9 cellular contexts compared by ENCODE assay signal in the genomic region with DNA sequence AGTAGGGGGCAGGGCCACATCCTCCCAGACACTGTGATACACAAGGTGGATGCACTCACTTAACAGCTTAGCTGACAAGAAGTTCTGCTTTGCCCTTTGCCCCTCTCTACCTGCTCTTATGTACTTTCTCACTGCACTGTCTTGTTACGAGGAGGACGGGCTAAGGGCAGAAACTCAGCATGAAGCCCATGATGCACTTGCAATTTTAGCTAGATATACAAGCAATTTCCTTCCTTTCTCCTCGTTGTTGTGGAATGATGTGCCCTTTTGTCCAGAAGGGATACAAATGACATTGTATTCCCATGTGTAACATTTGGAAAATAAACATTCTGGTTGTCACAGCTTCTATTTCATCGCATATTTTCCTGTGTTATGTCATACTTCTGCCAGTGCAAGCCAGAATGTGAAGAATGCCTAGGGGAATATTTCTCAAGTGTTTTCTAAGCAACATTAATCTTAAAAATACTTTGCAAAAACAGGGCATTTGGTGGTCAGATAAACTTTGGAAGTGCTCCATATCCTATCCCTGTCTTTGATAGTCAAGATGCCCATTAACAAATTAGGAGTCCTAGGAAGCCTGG. TPM values are rescaled to one million over a fixed set of nuclear protein-coding genes. Genes with fewer than 3 reads are reported as not detected.
A peak's percentile ranks its signal among the peaks of the same experiment; 100 is the strongest.
DNase-seq lines count a peak whose midpoint lies in the region; ATAC-seq and TF ChIP-seq lines count a peak whose summit lies in the region.
"Had no signal": no experiment of that assay in that cellular context is flagged by ENCODE, and none has a peak within 500 bp of the region (broad histone marks: within the 10 kb centered on the region; RNA-seq: fewer than 3 reads in every experiment).

No MANE protein-coding gene starts in this region.

- H3K27me3 Mint-ChIP-seq in endothelial cell (ENCODE audit: unreplicated experiment) (no peaks in the 10 kb centered on the region), type B pancreatic cell (no peaks in the 10 kb centered on the region)

- no peak for TF ChIP-seq CTCF in endothelial cell (IDR thresholded peaks at IDR 0.05; ENCODE audit: unreplicated experiment)
- no peak for TF ChIP-seq CTCF in liver (IDR thresholded peaks at IDR 0.05; ENCODE audit: low read depth, low read length, missing input control)
- no peak for TF ChIP-seq CTCF in type B pancreatic cell (conservative IDR thresholded peaks at IDR 0.05)

- TF ChIP-seq RAD21 in liver (IDR thresholded peaks at IDR 0.05): no peak

- H3K4me3 ChIP-seq in liver (ENCODE audit: low read depth in 1 of 3, low read length in 3 of 3): no peak overlapping the region

- H3K27ac Mint-ChIP-seq in endothelial cell (ENCODE audit: unreplicated experiment): peak overlapping the region; percentile 3
- peak overlapping the region; percentile 52 for H3K27ac Mint-ChIP-seq in type B pancreatic cell
- H3K27ac Mint-ChIP-seq: activated T-helper 17 cell treated with anti-CD3 and anti-CD28 coated beads, Interleukin-2, amount 50 U/mL, for 72 hours had no signal

- ATAC-seq in HG03571 (IDR thresholded peaks at IDR 0.05; ENCODE audit: unreplicated experiment) (no peak), HG03442 (IDR thresholded peaks at IDR 0.05; ENCODE audit: unreplicated experiment) (no peak)
- ATAC-seq: activated T-helper 17 cell treated with anti-CD3 and anti-CD28 coated beads, Interleukin-2, amount 50 U/mL, for 72 hours had no signal

- WGBS in liver: 11% methylated on average over 4 of the region's 4 CpGs

- H3K9me3 ChIP-seq in liver (ENCODE audit: control insufficient read depth in 4 of 4, low read length in 3 of 4): no peaks in the 10 kb centered on the region

- H3K4me1 ChIP-seq in liver (ENCODE audit: control insufficient read depth in 4 of 4, insufficient read depth in 4 of 4, low read length in 3 of 4): peaks cover 14 to 32% (median 26%) of the 10 kb centered on the region in 4 donors

- peak overlapping the region; percentile 61 to 77 for H3K27ac ChIP-seq in liver (ENCODE audit: low read depth in 1 of 2, low read length in 2 of 2)

- H3K36me3 Mint-ChIP-seq in endothelial cell (ENCODE audit: low read depth, unreplicated experiment) (no peaks in the 10 kb centered on the region), type B pancreatic cell (no peaks in the 10 kb centered on the region)

- no peaks in the 10 kb centered on the region for H3K27me3 ChIP-seq in liver (ENCODE audit: control insufficient read depth in 4 of 4, insufficient read depth in 4 of 4, low read length in 3 of 4)

- no peak overlapping the region for H3K4me3 Mint-ChIP-seq in endothelial cell (ENCODE audit: unreplicated experiment)
- peak overlapping the region; percentile 29 for H3K4me3 Mint-ChIP-seq in type B pancreatic cell
- H3K4me3 Mint-ChIP-seq: activated T-helper 17 cell treated with anti-CD3 and anti-CD28 coated beads, Interleukin-2, amount 50 U/mL, for 72 hours had no signal

- no peak overlapping the region for H3K9ac ChIP-seq in liver (ENCODE audit: low read depth in 1 of 2, low read length in 2 of 2)

- H3K4me1 Mint-ChIP-seq in endothelial cell (ENCODE audit: unreplicated experiment): peaks cover 12% of the 10 kb centered on the region
- H3K4me1 Mint-ChIP-seq in type B pancreatic cell (ENCODE audit: unreplicated experiment): peaks cover 6% of the 10 kb centered on the region
- H3K4me1 Mint-ChIP-seq: activated T-helper 17 cell treated with anti-CD3 and anti-CD28 coated beads, Interleukin-2, amount 50 U/mL, for 72 hours had no signal

- no peaks in the 10 kb centered on the region for H3K9me3 Mint-ChIP-seq in endothelial cell (ENCODE audit: unreplicated experiment)
- H3K9me3 Mint-ChIP-seq in type B pancreatic cell: no peaks in the 10 kb centered on the region
- H3K9me3 Mint-ChIP-seq: activated T-helper 17 cell treated with anti-CD3 and anti-CD28 coated beads, Interleukin-2, amount 50 U/mL, for 72 hours had no signal

- no peaks in the 10 kb centered on the region for H3K36me3 ChIP-seq in liver (ENCODE audit: control insufficient read depth in 4 of 4, insufficient read depth in 3 of 4, low read depth in 1 of 4, low read length in 3 of 4)

- peak; percentile 93 for DNase-seq in M059J (ENCODE audit: low read depth)
- no peak for DNase-seq in endothelial cell (ENCODE audit: low spot score)
- DNase-seq in type B pancreatic cell (ENCODE audit: extremely low spot score, unreplicated experiment): no peak
- DNase-seq in Ammon's horn (ENCODE audit: low spot score): no peak
- DNase-seq: NCI-H510A had no signal

TF ChIP-seq in liver, 16 proteins besides CTCF, POLR2A, EP300 and RAD21:
- peak in 1 of 2 donors; percentile 9 for TF ChIP-seq RXRA (IDR thresholded peaks at IDR 0.05)
- TF ChIP-seq FOXA2 (IDR thresholded peaks at IDR 0.05): no peak
- peak; percentile 68 for TF ChIP-seq NR2F2 (IDR thresholded peaks at IDR 0.05)
- TF ChIP-seq SP1 (IDR thresholded peaks at IDR 0.05): peak; percentile 31
- no peak for TF ChIP-seq EGR1 (IDR thresholded peaks at IDR 0.05; ENCODE audit: low read depth in 2 of 2)
- TF ChIP-seq ATF3 (IDR thresholded peaks at IDR 0.05): no peak

RNA-seq across cellular contexts. Expression of gene MAOA, which starts 47.2 kb away (rescaled TPM):
- total RNA-seq in M059J (2014; rRNA removed; shearing (Covaris generic)): 9.4 and 11.4 TPM in 2 replicates
- total RNA-seq in endothelial cell (ENCODE audit: unreplicated experiment) (1.6 TPM), liver (10 to 100 TPM; 41.0 to 94.2 TPM), type B pancreatic cell (ENCODE audit: low replicate concordance) (17.1 and 18.9 TPM in 2 replicates)
- polyA plus RNA-seq in liver: 10 to 100 TPM; 64.8 to 85.8 TPM
